1 cellular context compared by ENCODE assay signal in genomic region chr3:66836363-66837152, GRCh38.
TF ChIP-seq lines count a peak whose summit lies in the region.

No MANE protein-coding gene starts in this region.

TF ChIP-seq in SK-N-SH, 30 proteins besides CTCF, POLR2A, EP300 and RAD21 (continued from another document):
- no peak for TF ChIP-seq USF2 (IDR thresholded peaks at IDR 0.05; ENCODE audit: borderline replicate concordance, low read depth, low read length)
- TF ChIP-seq, protein P1, sequence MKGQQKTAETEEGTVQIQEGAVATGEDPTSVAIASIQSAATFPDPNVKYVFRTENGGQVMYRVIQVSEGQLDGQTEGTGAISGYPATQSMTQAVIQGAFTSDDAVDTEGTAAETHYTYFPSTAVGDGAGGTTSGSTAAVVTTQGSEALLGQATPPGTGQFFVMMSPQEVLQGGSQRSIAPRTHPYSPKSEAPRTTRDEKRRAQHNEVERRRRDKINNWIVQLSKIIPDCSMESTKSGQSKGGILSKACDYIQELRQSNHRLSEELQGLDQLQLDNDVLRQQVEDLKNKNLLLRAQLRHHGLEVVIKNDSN (IDR thresholded peaks at IDR 0.05; ENCODE audit: borderline replicate concordance, low read depth) = no peak
- TF ChIP-seq REST (IDR thresholded peaks at IDR 0.05; ENCODE audit: low read depth, low read length) = no peak
- TF ChIP-seq FOXJ3 (CRISPR knock-in tag; IDR thresholded peaks at IDR 0.05) = no peak
